ENCODE assay signal across 19 cellular contexts in genomic region chr12:131192951-131193350, GRCh38.
DNase-seq lines count a peak whose midpoint lies in the region; ATAC-seq and TF ChIP-seq lines count a peak whose summit lies in the region.
"Had no signal": no experiment of that assay in that cellular context is flagged by ENCODE, and none has a peak within 500 bp of the region (broad histone marks: within the 10 kb centered on the region; RNA-seq: fewer than 3 reads in every experiment).

No MANE protein-coding gene starts in this region.

- no peak overlapping the region for H3K23ac ChIP-seq in H9 (ENCODE audit: insufficient read length, low read depth, low read length)
- no peak overlapping the region for H3K23ac ChIP-seq in trophoblast cell (ENCODE audit: low read length)

- no peak overlapping the region for H2AK5ac ChIP-seq in H9 (ENCODE audit: insufficient read length, low read length)
- no peak overlapping the region for H2AK5ac ChIP-seq in trophoblast cell (ENCODE audit: low read length)

- no peak overlapping the region for H3K9ac ChIP-seq in H9 (ENCODE audit: extremely low read depth, insufficient read length, low read length)
- peak overlapping the region; percentile 13 for H3K9ac ChIP-seq in trophoblast cell (ENCODE audit: low read length)
- H3K9ac ChIP-seq: GM23248 had no signal

- no peaks in the 10 kb centered on the region for H3K9me3 ChIP-seq in H9 (ENCODE audit: control insufficient read depth, low read depth, low read length)
- H3K9me3 ChIP-seq in esophagus muscularis mucosa: no peaks in the 10 kb centered on the region
- H3K9me3 ChIP-seq in trophoblast cell (ENCODE audit: insufficient read depth, low read depth, low read length): peaks cover 33% of the 10 kb centered on the region
- H3K9me3 ChIP-seq: BE2C had no signal

- peaks cover 3 to 5% of the 10 kb centered on the region in 2 experiments; a peak in 3 of 5 replicates for H3K9me3 Mint-ChIP-seq in H9
- H3K9me3 Mint-ChIP-seq: CD8-positive, alpha-beta memory T cell had no signal

- H2BK120ac ChIP-seq in H9 (ENCODE audit: low read depth, low read length, poor library complexity, severe bottlenecking) (no peak overlapping the region), trophoblast cell (ENCODE audit: insufficient read depth, low read length, poor library complexity) (no peak overlapping the region)

- ATAC-seq in SK-N-SH treated with all-trans-retinoic acid at 6 μM for 48 hours: no peak
- ATAC-seq: HCT116 had no signal

- no peaks in the 10 kb centered on the region for H3K36me3 ChIP-seq in esophagus muscularis mucosa
- no peaks in the 10 kb centered on the region for H3K36me3 ChIP-seq in trophoblast cell (ENCODE audit: control insufficient read depth in 1 of 2, insufficient read depth in 2 of 2, low read length in 2 of 2)
- H3K36me3 ChIP-seq: BE2C had no signal

- no peak overlapping the region for H4K91ac ChIP-seq in H9 (ENCODE audit: insufficient read length, low read depth, low read length)
- no peak overlapping the region for H4K91ac ChIP-seq in trophoblast cell (ENCODE audit: low read depth, low read length)

- no peaks in the 10 kb centered on the region for H3K4me1 ChIP-seq in H9 (ENCODE audit: insufficient read depth, low read length)
- H3K4me1 ChIP-seq in esophagus muscularis mucosa: no peaks in the 10 kb centered on the region
- H3K4me1 ChIP-seq in trophoblast cell (ENCODE audit: control insufficient read depth in 1 of 2, insufficient read depth in 2 of 2, low read length in 2 of 2): no peaks in the 10 kb centered on the region
- H3K4me1 ChIP-seq: BE2C had no signal

- H2BK15ac ChIP-seq in H9 (ENCODE audit: low read depth, low read length): no peak overlapping the region; the same call in 1 of the 2 replicates

- intact Hi-C loops in esophagus muscularis mucosa (cut with DNase I): no loop called here

- peaks cover 39% of the 10 kb centered on the region for H3K27me3 Mint-ChIP-seq in H9 (ENCODE audit: low read depth)

- TF ChIP-seq CTCF in H9 (conservative IDR thresholded peaks at IDR 0.05) (no peak), esophagus muscularis mucosa (IDR thresholded peaks at IDR 0.05) (no peak)

- H2BK12ac ChIP-seq in H9 (ENCODE audit: insufficient read length, low read depth, low read length) (no peak overlapping the region), trophoblast cell (ENCODE audit: low read length) (no peak overlapping the region)

- no peak overlapping the region for H3K27ac ChIP-seq in H9 (ENCODE audit: insufficient read length, low read depth, low read length)
- H3K27ac ChIP-seq in esophagus muscularis mucosa (replicated peaks in 1 of 4): no peak overlapping the region
- H3K27ac ChIP-seq in trophoblast cell (ENCODE audit: low read depth, low read length): no peak overlapping the region
- H3K27ac ChIP-seq: GM23248 had no signal

- H3K4me2 ChIP-seq in H9 (ENCODE audit: insufficient read depth, insufficient read length, low read length) (no peak overlapping the region), trophoblast cell (ENCODE audit: low read length) (no peak overlapping the region)

- H3K27me3 ChIP-seq in H9 (ENCODE audit: insufficient read depth, low read length): no peaks in the 10 kb centered on the region
- peaks cover 0 to 13% (median 0%) of the 10 kb centered on the region in 4 donors for H3K27me3 ChIP-seq in esophagus muscularis mucosa
- H3K27me3 ChIP-seq in trophoblast cell (ENCODE audit: insufficient read depth, low read length): no peaks in the 10 kb centered on the region
- H3K27me3 ChIP-seq: BE2C had no signal

- no peaks in the 10 kb centered on the region for H3K4me1 Mint-ChIP-seq in H9
- H3K4me1 Mint-ChIP-seq: CD4-positive, CD25-positive, alpha-beta regulatory T cell; CD8-positive, alpha-beta memory T cell had no signal

- H3K4me3 Mint-ChIP-seq in H9: no peak overlapping the region
- H3K4me3 Mint-ChIP-seq: CD4-positive, CD25-positive, alpha-beta regulatory T cell; CD8-positive, alpha-beta memory T cell; HFFc6 had no signal

- no peak overlapping the region for H2BK20ac ChIP-seq in H9 (ENCODE audit: low read depth, low read length, poor library complexity, severe bottlenecking)

- no peak overlapping the region for H3K18ac ChIP-seq in H9 (ENCODE audit: insufficient read length, low read depth, low read length)
- H3K18ac ChIP-seq in trophoblast cell (ENCODE audit: low read length): no peak overlapping the region

- no peak overlapping the region for H3K56ac ChIP-seq in H9 (ENCODE audit: insufficient read length, low read depth, low read length)

- H3K4me3 ChIP-seq in esophagus muscularis mucosa: no peak overlapping the region
- no peak overlapping the region for H3K4me3 ChIP-seq in trophoblast cell (ENCODE audit: low read depth, low read length)
- H3K4me3 ChIP-seq: GM23248 had no signal

- no peak overlapping the region for H3K27ac Mint-ChIP-seq in H9
- H3K27ac Mint-ChIP-seq: CD4-positive, CD25-positive, alpha-beta regulatory T cell; CD8-positive, alpha-beta memory T cell; HFFc6 had no signal

- DNase-seq in H9: peak; percentile 21
- peak; percentile 86 for DNase-seq in esophagus muscularis mucosa (ENCODE audit: extremely low spot score)
- DNase-seq in trophoblast cell: no peak
- no peak for DNase-seq in EL
- DNase-seq in NK-92 treated with Interleukin-12 subunit alpha and Interleukin-12 subunit beta, amount 100 ng/mL, for 24 hours (lab: John Stamatoyannopoulos, UW): no peak
- DNase-seq: ACHN; BE2C; C1 segment of cervical spinal cord; CD4-positive, CD25-positive, alpha-beta regulatory T cell; CD8-positive, alpha-beta memory T cell; COR-L47; DMS 273 treated with DMSO at 0.1 percent for 48 hours; DMS53; DND-41; GM23248; HFFc6; IMR-90 had no signal

- H4K5ac ChIP-seq in H9 (ENCODE audit: insufficient read length, low read depth, low read length): no peak overlapping the region

- no peaks in the 10 kb centered on the region; a peak in 3 of 7 replicates for H3K36me3 Mint-ChIP-seq in H9 (ENCODE audit: insufficient read depth in 1 of 3, low read depth in 3 of 3)
- H3K36me3 Mint-ChIP-seq: CD4-positive, CD25-positive, alpha-beta regulatory T cell; CD8-positive, alpha-beta memory T cell had no signal

- H2AFZ ChIP-seq in H9 (ENCODE audit: low read length) (no peak overlapping the region), trophoblast cell (ENCODE audit: insufficient read depth, low read length, poor library complexity) (no peak overlapping the region)
- H2AFZ ChIP-seq: GM23248 had no signal

- H3K14ac ChIP-seq in H9 (ENCODE audit: insufficient read depth, low read length) (no peak overlapping the region), trophoblast cell (ENCODE audit: low read length) (no peak overlapping the region)

- no peaks in the 10 kb centered on the region for H4K20me1 ChIP-seq in H9 (ENCODE audit: control insufficient read depth, insufficient read depth, insufficient read length)

- TF ChIP-seq POLR2A in esophagus muscularis mucosa (IDR thresholded peaks at IDR 0.05; ENCODE audit: low read depth): no peak

- H4K8ac ChIP-seq in H9 (replicated peaks; ENCODE audit: insufficient read length, low read depth, low read length) (no peak overlapping the region), trophoblast cell (ENCODE audit: low read depth, low read length) (no peak overlapping the region)

- no peak overlapping the region for H3T11ph ChIP-seq in H9 (ENCODE audit: low read length)

- no peaks in the 10 kb centered on the region for H3K23me2 ChIP-seq in H9 (ENCODE audit: insufficient read length, low read depth, low read length, poor library complexity, severe bottlenecking)

- H4K12ac ChIP-seq in trophoblast cell (ENCODE audit: low read depth, low read length): no peak overlapping the region

- no peaks in the 10 kb centered on the region for H3K79me1 ChIP-seq in H9 (ENCODE audit: insufficient read depth, low read depth, low read length, poor library complexity, severe bottlenecking)
- no peaks in the 10 kb centered on the region for H3K79me1 ChIP-seq in trophoblast cell (ENCODE audit: low read length)

- H3K4ac ChIP-seq in H9 (ENCODE audit: low read depth, low read length) (no peak overlapping the region), trophoblast cell (ENCODE audit: low read depth, low read length) (no peak overlapping the region)

- TF ChIP-seq EP300 in esophagus muscularis mucosa (IDR thresholded peaks at IDR 0.05): no peak

- no peaks in the 10 kb centered on the region for H3K79me2 ChIP-seq in H9 (ENCODE audit: insufficient read depth, low read length)
- H3K79me2 ChIP-seq in trophoblast cell (ENCODE audit: control insufficient read depth, insufficient read depth, low read length, poor library complexity): no peaks in the 10 kb centered on the region

- no CpG with 5 or more reads among the region's 7 CpGs for WGBS in H9 (ENCODE audit: extremely low coverage, insufficient read length, low lambda C conversion rate)
- WGBS in esophagus muscularis mucosa: 78% methylated on average over 7 of the region's 7 CpGs
- no CpG with 5 or more reads among the region's 7 CpGs for WGBS in trophoblast cell (ENCODE audit: extremely low coverage, insufficient coverage, insufficient read length)

- H2BK5ac ChIP-seq in H9 (ENCODE audit: insufficient read length, low read length) (no peak overlapping the region), trophoblast cell (ENCODE audit: low read depth, low read length, poor library complexity) (no peak overlapping the region)

TF ChIP-seq in SK-N-SH treated with all-trans-retinoic acid at 6 μM for 48 hours, 23 proteins besides CTCF, POLR2A, EP300 and RAD21 (continues in another document):
- TF ChIP-seq PPARA (CRISPR knock-in tag; IDR thresholded peaks at IDR 0.05; ENCODE audit: borderline replicate concordance) (no peak), OSR1 (CRISPR knock-in tag; IDR thresholded peaks at IDR 0.05) (no peak), CREB5 (CRISPR knock-in tag; IDR thresholded peaks at IDR 0.05; ENCODE audit: low read depth) (no peak), RARB (CRISPR knock-in tag; IDR thresholded peaks at IDR 0.05) (no peak), BACH2 (CRISPR knock-in tag; IDR thresholded peaks at IDR 0.05; ENCODE audit: borderline replicate concordance) (no peak), SNAI2 (CRISPR knock-in tag; IDR thresholded peaks at IDR 0.05) (no peak)

Comparison
In these comparisons a context has a peak if more than half of its experiments do, and no peak if none do; other contexts are left out.
1. DNase-seq: peak in H9 (single experiment) and esophagus muscularis mucosa (single experiment); none in trophoblast cell (0 of 2), EL (single experiment) and NK-92 treated with Interleukin-12 subunit alpha and Interleukin-12 subunit beta, amount 100 ng/mL, for 24 hours (single experiment).